ENCODE assay signal across 16 cellular contexts in the genomic region with DNA sequence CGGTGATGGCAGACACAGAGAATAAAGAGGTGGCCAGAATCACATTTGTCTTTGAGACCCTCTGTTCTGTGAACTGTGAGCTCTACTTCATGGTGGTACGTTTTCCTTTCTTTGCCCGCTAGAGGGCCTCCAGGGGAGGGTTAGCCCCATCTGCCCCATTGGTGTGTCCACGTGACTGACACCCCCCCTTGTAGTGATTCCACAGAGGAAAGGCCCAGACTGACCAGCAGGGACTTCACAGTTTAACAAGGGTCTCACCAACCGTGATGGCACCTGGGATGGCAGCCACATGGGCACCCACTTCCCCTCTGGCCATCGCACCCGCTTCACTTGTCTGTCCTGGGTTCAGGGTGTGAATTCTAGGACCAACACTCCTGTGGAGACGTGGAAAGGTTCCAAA. TPM values are rescaled to one million over a fixed set of nuclear protein-coding genes. Genes with fewer than 3 reads are reported as not detected.
DNase-seq lines count a peak whose midpoint lies in the region; ATAC-seq and TF ChIP-seq lines count a peak whose summit lies in the region.
"Had no signal": no experiment of that assay in that cellular context is flagged by ENCODE, and none has a peak within 500 bp of the region (broad histone marks: within the 10 kb centered on the region; RNA-seq: fewer than 3 reads in every experiment).

No MANE protein-coding gene starts in this region.

- no peaks in the 10 kb centered on the region for H4K20me1 ChIP-seq in DOHH2 (ENCODE audit: control insufficient read depth, insufficient read depth, low read depth, low read length)

- no peak overlapping the region for H3K4me2 ChIP-seq in DOHH2 (ENCODE audit: low read length)

- no peaks in the 10 kb centered on the region; the same call in 1 of the 2 replicates for H3F3A ChIP-seq in DOHH2 (ENCODE audit: control insufficient read depth, insufficient read depth)

- POLR2A ChIA-PET in HEK293T (lab: Yijun Ruan, JAX) = interaction anchor here (3.2 kb wide), 1 partner anchor 91 kb away, joined by 11 read pairs; no protein-coding TSS in a partner anchor

- peaks cover 16% of the 10 kb centered on the region for H3K27me3 ChIP-seq in DOHH2 (ENCODE audit: control insufficient read depth, low read length)
- H3K27me3 ChIP-seq in kidney epithelial cell (ENCODE audit: control insufficient read depth, insufficient read depth, low read length) = no peaks in the 10 kb centered on the region
- H3K27me3 ChIP-seq: adrenal gland, gastroesophageal sphincter, right atrium auricular region had no signal

- H3K9me3 ChIP-seq in DOHH2 (ENCODE audit: control insufficient read depth, insufficient read depth, low read length) = no peaks in the 10 kb centered on the region
- H3K9me3 ChIP-seq: adrenal gland, gastroesophageal sphincter, right atrium auricular region had no signal

- H3K27ac ChIP-seq in DOHH2 (ENCODE audit: low read depth, low read length) = no peak overlapping the region
- H3K27ac ChIP-seq: adrenal gland, gastroesophageal sphincter, right atrium auricular region had no signal

- TF ChIP-seq CTCF in DOHH2 (IDR thresholded peaks at IDR 0.05; ENCODE audit: low read depth, low read length, poor library complexity, severe bottlenecking) = peak; percentile 81
- TF ChIP-seq CTCF in astrocyte of the spinal cord (IDR thresholded peaks at IDR 0.05; ENCODE audit: low read depth, low read length) = peak; percentile 32
- peak; percentile 16 for TF ChIP-seq CTCF in kidney epithelial cell (IDR thresholded peaks at IDR 0.05; ENCODE audit: insufficient read depth, low read length, poor library complexity, severe bottlenecking)

- DNase-seq in HEK293T (ENCODE audit: extremely low spot score) (peak; percentile 44), astrocyte of the spinal cord (ENCODE audit: low read depth, low spot score) (no peak), kidney epithelial cell (ENCODE audit: low read depth) (no peak), NCI-H1092 treated with DMSO at 0.1 percent for 48 hours (lab: John Stamatoyannopoulos, UW) (no peak), DMS114 treated with DMSO at 0.1 percent for 48 hours (lab: John Stamatoyannopoulos, UW; ENCODE audit: unreplicated experiment) (no peak)
- DNase-seq: C1 segment of cervical spinal cord, NCI-H1048, NCI-H226, OCI-M1, SW 1271 had no signal

- CTCF ChIA-PET in HEK293T (lab: Yijun Ruan, JAX) = interaction anchor here (0.6 to 1.9 kb wide), 5 partner anchors 8 to 101 kb away, joined by 3 to 7 read pairs (median 4); a partner anchor contains a TSS

- H3K4me1 ChIP-seq in DOHH2 (ENCODE audit: control insufficient read depth, low read length) = peaks cover 13% of the 10 kb centered on the region

- in situ Hi-C loops in astrocyte of the spinal cord (cut with HindIII; ENCODE audit: low sequenced_read_pairs) = no loop called here

- no peaks in the 10 kb centered on the region for H3K36me3 ChIP-seq in DOHH2 (ENCODE audit: control insufficient read depth, low read length)
- H3K36me3 ChIP-seq in kidney epithelial cell (ENCODE audit: control insufficient read depth, insufficient read depth, low read length) = no peaks in the 10 kb centered on the region
- H3K36me3 ChIP-seq: adrenal gland, gastroesophageal sphincter, right atrium auricular region had no signal

- ATAC-seq in HG03039 (IDR thresholded peaks at IDR 0.05; ENCODE audit: unreplicated experiment) = no peak
- ATAC-seq in activated CD4-positive, CD25-positive, alpha-beta regulatory T cell treated with anti-CD3 and anti-CD28 coated beads, Interleukin-2, amount 50 U/mL, for 24 hours = no peak
- ATAC-seq: gastroesophageal sphincter had no signal

- H3K4me3 ChIP-seq in DOHH2 (ENCODE audit: low read length) = no peak overlapping the region
- no peak overlapping the region for H3K4me3 ChIP-seq in astrocyte of the spinal cord (ENCODE audit: low read depth, low read length)
- no peak overlapping the region for H3K4me3 ChIP-seq in kidney epithelial cell (ENCODE audit: low read depth, low read length)
- H3K4me3 ChIP-seq: adrenal gland, gastroesophageal sphincter, right atrium auricular region had no signal

- H3K79me2 ChIP-seq in DOHH2 (ENCODE audit: control insufficient read depth, low read length) = no peaks in the 10 kb centered on the region

- no peaks in the 10 kb centered on the region for H3K9me2 ChIP-seq in DOHH2 (replicated peaks; ENCODE audit: control insufficient read depth, low read length)

TF ChIP-seq in HEK293T, 16 proteins besides CTCF, POLR2A, EP300 and RAD21:
- TF ChIP-seq ARNT (IDR thresholded peaks at IDR 0.05) = no peak
- TF ChIP-seq ZNF384 (IDR thresholded peaks at IDR 0.05) = no peak
- 0 out of 2 replicates have a peak, but pooled peaks have one; percentile 4 for TF ChIP-seq FOXM1 (IDR thresholded peaks at IDR 0.05; ENCODE audit: borderline replicate concordance)

RNA-seq across cellular contexts. Expression of a gene that starts 22.3 kb away (rescaled TPM):
- total RNA-seq in kidney epithelial cell = 367 and 411 TPM in 2 replicates

RNA-seq across cellular contexts. Expression of a gene that starts 58.0 kb away (rescaled TPM):
- 18.1 and 19.4 TPM in 2 replicates for total RNA-seq in kidney epithelial cell

Comparison
In these comparisons a context has a peak if more than half of its experiments do, and no peak if none do; other contexts are left out.
1. CTCF ChIP-seq: peak in every context shown above with its lines; median percentile 81 in DOHH2; 32 in astrocyte of the spinal cord; 16 in kidney epithelial cell.